28 cellular contexts compared by ENCODE assay signal in genomic region chr1:6902153-6902552, GRCh38.
"Had no signal": no experiment of that assay in that cellular context is flagged by ENCODE, and none has a peak within 500 bp of the region (broad histone marks: within the 10 kb centered on the region; RNA-seq: fewer than 3 reads in every experiment).

No MANE protein-coding gene starts in this region.

- H3K4me3 Mint-ChIP-seq: mesothelial cell of epicardium; naive B cell; natural killer cell; nephron progenitor cell; neural progenitor cell; stimulated activated naive B cell treated with anti-CD40 and anti-IgM and Interleukin-4, amounts not matched to agents 10 μg/mL and 1 μg/mL and 100 μg/mL, for 72 hours had no signal

- H3K36me3 Mint-ChIP-seq: mesothelial cell of epicardium, naive B cell, natural killer cell had no signal

- H3K9me3 ChIP-seq: left ventricle myocardium inferior, neutrophil, pancreas, prostate gland, stomach, thoracic aorta, tibial artery, upper lobe of right lung had no signal

- H3K27ac Mint-ChIP-seq: mesothelial cell of epicardium; natural killer cell; nephron progenitor cell; neural progenitor cell; stimulated activated naive B cell treated with anti-CD40 and anti-IgM and Interleukin-4, amounts not matched to agents 10 μg/mL and 1 μg/mL and 100 μg/mL, for 72 hours had no signal

- H3K4me1 ChIP-seq: left ventricle myocardium inferior, pancreas, prostate gland, stomach had no signal

- H3K27ac ChIP-seq: hepatocyte, left ventricle myocardium inferior, neural progenitor cell, neutrophil, pancreas, prostate gland, skin epidermis, stomach, thoracic aorta, tibial artery, upper lobe of right lung had no signal

- H3K4me2 ChIP-seq: hepatocyte, neural progenitor cell had no signal

- DNase-seq: islet precursor cell; left ventricle myocardium inferior; mesendoderm; naive B cell; natural killer cell; nephron progenitor cell; pancreas; posterior cingulate gyrus; retina; right cardiac atrium; stimulated activated CD4-positive, alpha-beta T cell treated with anti-CD3 and anti-CD28 coated beads, Interleukin-12 subunit alpha, Interleukin-12 subunit beta, amount 100 ng/mL, for 4 hours; stimulated activated CD4-positive, alpha-beta T cell treated with anti-CD3 and anti-CD28 coated beads, Interleukin-15, amount 100 ng/mL, for 24 hours; stimulated activated CD4-positive, alpha-beta T cell treated with anti-CD3 and anti-CD28 coated beads, Interleukin-2, amount 100 ng/mL, for 24 hours; stimulated activated CD4-positive, alpha-beta T cell treated with anti-CD3 and anti-CD28 coated beads, Interleukin-4, amount 100 ng/mL, for 1 hour; stimulated activated naive B cell treated with anti-CD40 and anti-IgM and Interleukin-4, amounts not matched to agents 10 μg/mL and 1 μg/mL and 100 μg/mL, for 72 hours; stomach; tibial artery; trophoblast cell; upper lobe of right lung had no signal

- H3K4me3 ChIP-seq: hepatocyte, left ventricle myocardium inferior, lung, neural progenitor cell, pancreas, prostate gland, skin epidermis, stomach, thoracic aorta, tibial artery, upper lobe of right lung had no signal

- H3K9ac ChIP-seq: neural progenitor cell had no signal

- H2AFZ ChIP-seq: hepatocyte, neural progenitor cell had no signal

- H3K79me2 ChIP-seq: hepatocyte had no signal

- H3K27me3 Mint-ChIP-seq: naive B cell; stimulated activated naive B cell treated with anti-CD40 and anti-IgM and Interleukin-4, amounts not matched to agents 10 μg/mL and 1 μg/mL and 100 μg/mL, for 72 hours had no signal

- H3K36me3 ChIP-seq: left ventricle myocardium inferior, neural progenitor cell, neutrophil, pancreas, prostate gland, stomach, thoracic aorta, tibial artery, upper lobe of right lung had no signal

- ATAC-seq: natural killer cell; pancreas; right cardiac atrium; sciatic nerve; stimulated activated naive B cell treated with anti-CD40 and anti-IgM and Interleukin-4, amounts not matched to agents 10 μg/mL and 1 μg/mL and 100 μg/mL, for 72 hours; upper lobe of right lung had no signal

- H3K9me3 Mint-ChIP-seq: mesothelial cell of epicardium; natural killer cell; nephron progenitor cell; neural progenitor cell; stimulated activated naive B cell treated with anti-CD40 and anti-IgM and Interleukin-4, amounts not matched to agents 10 μg/mL and 1 μg/mL and 100 μg/mL, for 72 hours had no signal

- H3K27me3 ChIP-seq: hepatocyte, neural progenitor cell, pancreas, tibial artery, upper lobe of right lung had no signal

- H3K4me1 Mint-ChIP-seq: naive B cell had no signal
